ENCODE assay signal across 8 cellular contexts in genomic region chrX:130165181-130165702, GRCh38. TPM values are rescaled to one million over a fixed set of nuclear protein-coding genes. Genes with fewer than 3 reads are reported as not detected.
A peak's percentile ranks its signal among the peaks of the same experiment; 100 is the strongest.
DNase-seq lines count a peak whose midpoint lies in the region; ATAC-seq and TF ChIP-seq lines count a peak whose summit lies in the region.

No MANE protein-coding gene starts in this region.

- H3K27me3 ChIP-seq in BE2C (no peaks in the 10 kb centered on the region), adrenal gland (no peaks in the 10 kb centered on the region)

- TF ChIP-seq CTCF in BE2C (IDR thresholded peaks at IDR 0.05; ENCODE audit: low read depth, low read length): no peak
- no peak for TF ChIP-seq CTCF in adrenal gland (IDR thresholded peaks at IDR 0.05)

- peak; percentile 5 for ATAC-seq in HG03103 (IDR thresholded peaks at IDR 0.05; ENCODE audit: low read depth, unreplicated experiment)
- ATAC-seq in stimulated activated naive B cell treated with anti-CD40 and anti-IgM and Interleukin-4, amounts not matched to agents 10 μg/mL and 1 μg/mL and 100 μg/mL, for 72 hours (replicated peaks): no peak

- H3K4me1 ChIP-seq in BE2C: no peaks in the 10 kb centered on the region
- peaks cover 7 to 9% of the 10 kb centered on the region in 2 donors for H3K4me1 ChIP-seq in adrenal gland (replicated peaks in 1 of 2)

- peak overlapping the region; percentile 80 for H3K4me3 ChIP-seq in BE2C (ENCODE audit: low read depth, low read length)
- H3K4me3 ChIP-seq in adrenal gland: peak overlapping the region in 3 of 4 donors; percentile 4 to 46 (median 18)

- no peak for TF ChIP-seq POLR2A in adrenal gland (IDR thresholded peaks at IDR 0.05)

- H3K9me3 ChIP-seq in BE2C (no peaks in the 10 kb centered on the region), adrenal gland (replicated peaks in 1 of 3) (no peaks in the 10 kb centered on the region)

- H3K4me1 Mint-ChIP-seq in stimulated activated naive B cell treated with anti-CD40 and anti-IgM and Interleukin-4, amounts not matched to agents 10 μg/mL and 1 μg/mL and 100 μg/mL, for 72 hours: peaks cover 5 to 12% of the 10 kb centered on the region in 2 donors

- no peaks in the 10 kb centered on the region for H3K27me3 Mint-ChIP-seq in stimulated activated naive B cell treated with anti-CD40 and anti-IgM and Interleukin-4, amounts not matched to agents 10 μg/mL and 1 μg/mL and 100 μg/mL, for 72 hours

- DNase-seq in BE2C (no peak), adrenal gland (peak in 4 of 7 donors; percentile 62 to 71 (median 64)), iris pigment epithelial cell (ENCODE audit: low read depth) (peak; percentile 50), NCI-H774 (lab: John Stamatoyannopoulos, UW) (no peak), DMS114 treated with DMSO at 0.1 percent for 48 hours (lab: John Stamatoyannopoulos, UW; ENCODE audit: unreplicated experiment) (no peak), GM19238 (ENCODE audit: insufficient read length, low spot score) (no peak)
- no peak for DNase-seq in stimulated activated naive B cell treated with anti-CD40 and anti-IgM and Interleukin-4, amounts not matched to agents 10 μg/mL and 1 μg/mL and 100 μg/mL, for 72 hours

- 0 to 52% (median 32%) methylated on average over 11 to 32 of the region's 32 CpGs; no CpG with 5 or more reads in 1 of the 4 donors for WGBS in adrenal gland, 4 donors

- intact Hi-C loops in adrenal gland (cut with DNase I): no loop called here

- H3K4me3 Mint-ChIP-seq in stimulated activated naive B cell treated with anti-CD40 and anti-IgM and Interleukin-4, amounts not matched to agents 10 μg/mL and 1 μg/mL and 100 μg/mL, for 72 hours: peak overlapping the region; percentile 84

- H3K36me3 ChIP-seq in BE2C (no peaks in the 10 kb centered on the region), adrenal gland (replicated peaks in 1 of 2) (no peaks in the 10 kb centered on the region)

- peaks cover 0 to under 1% of the 10 kb centered on the region in 2 donors for H3K36me3 Mint-ChIP-seq in stimulated activated naive B cell treated with anti-CD40 and anti-IgM and Interleukin-4, amounts not matched to agents 10 μg/mL and 1 μg/mL and 100 μg/mL, for 72 hours

- peak overlapping the region; percentile 64 to 94 (median 91) for H3K27ac ChIP-seq in adrenal gland

- H3K9me3 Mint-ChIP-seq in stimulated activated naive B cell treated with anti-CD40 and anti-IgM and Interleukin-4, amounts not matched to agents 10 μg/mL and 1 μg/mL and 100 μg/mL, for 72 hours: no peaks in the 10 kb centered on the region

- peak overlapping the region; percentile 87 for H3K27ac Mint-ChIP-seq in stimulated activated naive B cell treated with anti-CD40 and anti-IgM and Interleukin-4, amounts not matched to agents 10 μg/mL and 1 μg/mL and 100 μg/mL, for 72 hours

RNA-seq across cellular contexts. Expression of gene AIFM1, which starts 0.4 kb away (rescaled TPM):
- polyA plus RNA-seq in BE2C (2012; ENCODE audit: insufficient read depth, insufficient read length, low read depth): 54.3 TPM
- 100 to 1,000 TPM in 1 of 8 donors, 10 to 100 TPM in 7; 37.4 to 101 (median 69.8) TPM for total RNA-seq in adrenal gland
- polyA plus RNA-seq in adrenal gland: 100 to 1,000 TPM in 1 of 3 donors, 10 to 100 TPM in 2; 41.2 to 163 (median 73.9) TPM

RNA-seq across cellular contexts. Expression of gene RAB33A, which starts 6.5 kb away (rescaled TPM):
- polyA plus RNA-seq in BE2C (2012; ENCODE audit: insufficient read depth, insufficient read length, low read depth): 119 TPM
- 1 to 10 TPM in 5 of 8 donors, under 1 TPM in 3; 0.24 to 7.6 (median 1.2) TPM for total RNA-seq in adrenal gland
- 1 to 10 TPM in 2 of 3 donors, under 1 TPM in 1; 0.40 to 1.4 (median 1.0) TPM for polyA plus RNA-seq in adrenal gland

RNA-seq across cellular contexts. Expression of gene ELF4, which starts 54.9 kb away (rescaled TPM):
- polyA plus RNA-seq in BE2C (2012; ENCODE audit: insufficient read depth, insufficient read length, low read depth): 0.39 TPM
- 1 to 10 TPM; 2.7 to 8.8 (median 7.5) TPM for total RNA-seq in adrenal gland
- 1 to 10 TPM; 3.1 to 4.5 (median 3.5) TPM for polyA plus RNA-seq in adrenal gland

Comparison
In these comparisons a context has a peak if more than half of its experiments do, and no peak if none do; other contexts are left out.
1. DNase-seq: peak in adrenal gland (4 of 7) and iris pigment epithelial cell (single experiment); none in BE2C (single experiment), stimulated activated naive B cell treated with anti-CD40 and anti-IgM and Interleukin-4, amounts not matched to agents 10 μg/mL and 1 μg/mL and 100 μg/mL, for 72 hours (single experiment), NCI-H774 (single experiment), DMS114 treated with DMSO at 0.1 percent for 48 hours (single experiment) and GM19238 (single experiment).